10 cellular contexts compared by ENCODE assay signal in the genomic region with DNA sequence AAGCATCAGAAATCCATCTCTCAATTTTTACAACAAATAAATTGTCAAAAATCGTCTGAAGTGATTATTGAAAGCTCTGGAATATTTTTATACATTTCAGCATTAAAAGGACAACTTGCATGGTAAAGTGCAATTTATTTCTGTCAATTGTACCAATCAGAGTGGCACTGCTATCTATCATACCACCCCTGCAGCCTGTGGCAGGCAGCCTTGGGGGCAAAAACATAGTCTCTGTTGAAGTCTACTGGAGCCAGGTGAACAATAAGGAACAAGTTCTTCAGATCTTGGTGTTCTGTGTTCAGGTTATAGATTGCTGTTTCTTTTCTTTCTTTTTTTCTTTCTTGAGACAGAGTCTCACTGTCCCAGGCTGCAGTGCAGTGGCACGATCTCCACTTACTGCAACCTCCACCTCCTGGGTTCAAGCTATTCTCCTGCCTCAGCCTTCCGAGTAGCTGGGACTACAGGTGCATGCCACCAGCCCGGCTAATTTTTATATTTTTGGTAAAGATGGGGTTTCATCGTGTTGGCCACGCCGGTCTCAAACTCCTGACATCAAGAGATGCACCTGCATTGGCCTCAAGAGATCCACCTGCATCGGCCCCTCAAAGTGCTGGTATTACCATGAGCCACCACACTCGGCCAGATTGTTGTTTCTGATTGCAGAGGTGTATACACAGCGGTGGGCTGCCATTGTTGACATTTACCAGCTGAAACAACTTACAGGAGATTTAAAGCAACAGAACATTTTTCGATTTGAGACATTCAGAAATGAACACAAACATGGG.
"Had no signal": no experiment of that assay in that cellular context is flagged by ENCODE, and none has a peak within 500 bp of the region (broad histone marks: within the 10 kb centered on the region; RNA-seq: fewer than 3 reads in every experiment).

No MANE protein-coding gene starts in this region.

- H3K27ac ChIP-seq: GM23248, HL-60, KMS-11 had no signal

- ATAC-seq: HCT116, HepG2 had no signal

- H3K4me3 Mint-ChIP-seq: HFFc6 had no signal

- H2AFZ ChIP-seq: GM23248 had no signal

- H3K36me3 ChIP-seq: HAP-1 had no signal

- DNase-seq: GM23248, GOT3, H7, HFFc6, KBM-7 had no signal

- H3K4me3 ChIP-seq: GM23248, HAP-1 had no signal

- H3K4me2 ChIP-seq: KMS-11 had no signal

- H3K9ac ChIP-seq: GM23248, KMS-11 had no signal

- H3K4me1 ChIP-seq: HAP-1 had no signal

- H3K9me3 ChIP-seq: HAP-1 had no signal

- H3K27ac Mint-ChIP-seq: HFFc6 had no signal
